Comparison of ENCODE assay signal across 15 cellular contexts in the genomic region with DNA sequence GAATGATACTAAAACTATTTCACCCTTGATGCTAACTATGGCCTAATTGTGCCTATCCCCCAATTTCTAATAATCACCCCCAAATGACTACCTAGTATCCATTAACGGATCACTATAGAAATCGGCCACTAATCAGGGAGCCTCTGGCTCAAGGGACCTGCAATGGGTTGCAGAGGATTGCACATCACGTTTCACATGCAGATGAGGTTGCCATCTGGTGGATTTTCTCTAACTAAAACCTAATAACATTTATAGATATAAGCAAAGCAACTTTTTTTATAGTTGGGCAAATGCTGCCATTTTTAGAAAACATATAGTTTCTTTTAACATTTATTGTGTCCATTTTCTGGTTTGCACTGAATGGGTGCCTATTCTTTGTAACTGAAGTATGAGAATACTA. TPM values are rescaled to one million over a fixed set of nuclear protein-coding genes. Genes with fewer than 3 reads are reported as not detected.
DNase-seq lines count a peak whose midpoint lies in the region; ATAC-seq, FAIRE-seq and TF ChIP-seq lines count a peak whose summit lies in the region.
"Had no signal": no experiment of that assay in that cellular context is flagged by ENCODE, and none has a peak within 500 bp of the region (broad histone marks: within the 10 kb centered on the region; RNA-seq: fewer than 3 reads in every experiment).

No MANE protein-coding gene starts in this region.

- peak; percentile 71 for TF ChIP-seq RAD21 in SK-N-SH (IDR thresholded peaks at IDR 0.05; ENCODE audit: low read length)

- H3K9me2 ChIP-seq in SK-N-SH: no peaks in the 10 kb centered on the region

- H3K9me3 ChIP-seq in SK-N-SH (no peaks in the 10 kb centered on the region), pancreas (no peaks in the 10 kb centered on the region)
- H3K9me3 ChIP-seq: transverse colon had no signal

- POLR2A ChIA-PET in SK-N-SH (lab: Yijun Ruan, JAX): no interaction called here
- POLR2A ChIA-PET in naive thymus-derived CD8-positive, alpha-beta T cell (lab: Charles Lee): no interaction called here

- no peaks in the 10 kb centered on the region for H3K27me3 Mint-ChIP-seq in naive thymus-derived CD8-positive, alpha-beta T cell
- H3K27me3 Mint-ChIP-seq: B cell had no signal

- no peaks in the 10 kb centered on the region for H3F3A ChIP-seq in SK-N-SH (replicated peaks; ENCODE audit: insufficient read depth)

- TF ChIP-seq EP300 in SK-N-SH (IDR thresholded peaks at IDR 0.05; ENCODE audit: borderline replicate concordance in 1 of 2, low read depth in 1 of 2, low read length in 1 of 2): no peak

- H3K4me3 Mint-ChIP-seq in naive thymus-derived CD8-positive, alpha-beta T cell: peak overlapping the region in 1 of 10 donors; percentile 25
- H3K4me3 Mint-ChIP-seq: activated T-helper 1 cell treated with anti-CD3 and anti-CD28 coated beads, Interleukin-12 subunit alpha, Interleukin-12 subunit beta, Interleukin-2, Interleukin-4 antibody, amounts not matched to agents 30 ng/mL and 10 ng/mL and 1 ng/mL, durations not matched to agents 14 hours and 24 hours and 36 hours; B cell; natural killer cell treated with Interleukin-12 subunit alpha and Interleukin-12 subunit beta and Interleukin-15 and Interleukin-18, amount 100 ng/mL, for 72 hours had no signal

- intact Hi-C loops in pancreas (cut with DNase I): no loop called here

- DNase-seq in SK-N-SH (peak; percentile 45), OCI-M1 (lab: John Stamatoyannopoulos, UW) (peak; percentile 57), epithelial cell of esophagus (ENCODE audit: low read depth) (peak; percentile 4), NCI-H128 (lab: John Stamatoyannopoulos, UW; ENCODE audit: unreplicated experiment) (no peak), pancreas (no peak), HuH-7.5 (ENCODE audit: low spot score) (no peak)
- DNase-seq in naive thymus-derived CD8-positive, alpha-beta T cell: no peak
- DNase-seq: NCI-H2227 treated with DMSO at 0.1 percent for 48 hours; right cardiac atrium; stimulated activated CD4-positive, alpha-beta T cell treated with anti-CD3 and anti-CD28 coated beads, Interleukin-4, amount 100 ng/mL, for 24 hours; transverse colon had no signal

- H3K36me3 ChIP-seq in SK-N-SH (replicated peaks in 1 of 2; ENCODE audit: control insufficient read depth in 1 of 2, insufficient read depth in 2 of 2, low read length in 1 of 2) (no peaks in the 10 kb centered on the region), pancreas (no peaks in the 10 kb centered on the region)
- H3K36me3 ChIP-seq: transverse colon had no signal

- H3K4me3 ChIP-seq in SK-N-SH (ENCODE audit: low read depth in 2 of 2, low read length in 1 of 2) (no peak overlapping the region), epithelial cell of esophagus (ENCODE audit: low read length) (no peak overlapping the region), pancreas (no peak overlapping the region)
- H3K4me3 ChIP-seq: transverse colon had no signal

- WGBS in SK-N-SH (ENCODE audit: low lambda C conversion rate): 9% methylated on average over 3 of the region's 3 CpGs
- WGBS in pancreas, 2 donors: 36 to 38% methylated on average over 3 of the region's 3 CpGs

- peak overlapping the region in 1 of 10 donors; percentile 67 for H3K27ac Mint-ChIP-seq in naive thymus-derived CD8-positive, alpha-beta T cell
- H3K27ac Mint-ChIP-seq: activated T-helper 1 cell treated with anti-CD3 and anti-CD28 coated beads, Interleukin-12 subunit alpha, Interleukin-12 subunit beta, Interleukin-2, Interleukin-4 antibody, amounts not matched to agents 30 ng/mL and 10 ng/mL and 1 ng/mL, durations not matched to agents 14 hours and 24 hours and 36 hours; B cell; natural killer cell treated with Interleukin-12 subunit alpha and Interleukin-12 subunit beta and Interleukin-15 and Interleukin-18, amount 100 ng/mL, for 72 hours had no signal

- H3K4me2 ChIP-seq in SK-N-SH: no peak overlapping the region

- CTCF ChIA-PET in SK-N-SH (lab: Yijun Ruan, JAX): interaction anchor here (0.6 to 2.0 kb wide), 12 partner anchors 11 to 300 kb away, joined by 3 to 8 read pairs (median 4); a partner anchor contains a TSS

- H3K79me2 ChIP-seq in SK-N-SH (ENCODE audit: insufficient read depth): no peaks in the 10 kb centered on the region

- FAIRE-seq in pancreas (lab: Jason Lieb, UNC): no peak

- H3K27ac ChIP-seq in SK-N-SH (ENCODE audit: low read depth in 2 of 2, low read length in 1 of 2): no peak overlapping the region
- no peak overlapping the region for H3K27ac ChIP-seq in pancreas
- H3K27ac ChIP-seq: transverse colon had no signal

- peaks cover 0 to 8% (median 0%) of the 10 kb centered on the region in 3 donors for H3K36me3 Mint-ChIP-seq in naive thymus-derived CD8-positive, alpha-beta T cell
- H3K36me3 Mint-ChIP-seq: natural killer cell treated with Interleukin-12 subunit alpha and Interleukin-12 subunit beta and Interleukin-15 and Interleukin-18, amount 100 ng/mL, for 72 hours had no signal

- H3K27me3 ChIP-seq in SK-N-SH (ENCODE audit: insufficient read depth): no peaks in the 10 kb centered on the region; the same call in 1 of the 2 replicates
- peaks cover 0 to 11% (median 0%) of the 10 kb centered on the region in 4 donors for H3K27me3 ChIP-seq in pancreas
- H3K27me3 ChIP-seq: transverse colon had no signal

- H4K20me1 ChIP-seq in SK-N-SH (ENCODE audit: insufficient read depth): no peaks in the 10 kb centered on the region

- no peaks in the 10 kb centered on the region for H3K4me1 Mint-ChIP-seq in naive thymus-derived CD8-positive, alpha-beta T cell
- H3K4me1 Mint-ChIP-seq: B cell had no signal

- ATAC-seq in SK-N-SH treated with all-trans-retinoic acid at 6 μM for 48 hours: no peak
- no peak for ATAC-seq in naive thymus-derived CD8-positive, alpha-beta T cell
- ATAC-seq in pancreas: no peak
- ATAC-seq: natural killer cell treated with Interleukin-12 subunit alpha and Interleukin-12 subunit beta and Interleukin-15 and Interleukin-18, amount 100 ng/mL, for 72 hours; right cardiac atrium had no signal

- peaks cover 0 to 12% (median 0%) of the 10 kb centered on the region in 9 donors for H3K9me3 Mint-ChIP-seq in naive thymus-derived CD8-positive, alpha-beta T cell
- H3K9me3 Mint-ChIP-seq: activated T-helper 1 cell treated with anti-CD3 and anti-CD28 coated beads, Interleukin-12 subunit alpha, Interleukin-12 subunit beta, Interleukin-2, Interleukin-4 antibody, amounts not matched to agents 30 ng/mL and 10 ng/mL and 1 ng/mL, durations not matched to agents 14 hours and 24 hours and 36 hours; natural killer cell treated with Interleukin-12 subunit alpha and Interleukin-12 subunit beta and Interleukin-15 and Interleukin-18, amount 100 ng/mL, for 72 hours had no signal

- no peaks in the 10 kb centered on the region for H3K4me1 ChIP-seq in SK-N-SH (ENCODE audit: control insufficient read depth in 1 of 2, insufficient read depth in 2 of 2, low read depth in 1 of 2, low read length in 1 of 2)
- no peaks in the 10 kb centered on the region for H3K4me1 ChIP-seq in pancreas
- H3K4me1 ChIP-seq: transverse colon had no signal

- H3K9ac ChIP-seq in SK-N-SH: no peak overlapping the region

- no peak overlapping the region for H2AFZ ChIP-seq in SK-N-SH (ENCODE audit: low read depth)

- TF ChIP-seq CTCF in SK-N-SH (IDR thresholded peaks at IDR 0.05) (no peak; the same call in 1 of the 2 replicates), epithelial cell of esophagus (IDR thresholded peaks at IDR 0.05; ENCODE audit: insufficient read depth, low read depth, low read length, missing control alignments) (peak; percentile 17), pancreas (IDR thresholded peaks at IDR 0.05) (no peak)

TF ChIP-seq in SK-N-SH, 30 proteins besides CTCF, POLR2A, EP300 and RAD21 (continues in another document):
- TF ChIP-seq TAF1 (IDR thresholded peaks at IDR 0.05; ENCODE audit: borderline replicate concordance, low read depth, low read length): no peak
- no peak for TF ChIP-seq MXI1 (IDR thresholded peaks at IDR 0.05; ENCODE audit: low read depth, low read length)
- TF ChIP-seq MEF2A (IDR thresholded peaks at IDR 0.05; ENCODE audit: borderline replicate concordance, low read depth): no peak
- TF ChIP-seq, protein P1, sequence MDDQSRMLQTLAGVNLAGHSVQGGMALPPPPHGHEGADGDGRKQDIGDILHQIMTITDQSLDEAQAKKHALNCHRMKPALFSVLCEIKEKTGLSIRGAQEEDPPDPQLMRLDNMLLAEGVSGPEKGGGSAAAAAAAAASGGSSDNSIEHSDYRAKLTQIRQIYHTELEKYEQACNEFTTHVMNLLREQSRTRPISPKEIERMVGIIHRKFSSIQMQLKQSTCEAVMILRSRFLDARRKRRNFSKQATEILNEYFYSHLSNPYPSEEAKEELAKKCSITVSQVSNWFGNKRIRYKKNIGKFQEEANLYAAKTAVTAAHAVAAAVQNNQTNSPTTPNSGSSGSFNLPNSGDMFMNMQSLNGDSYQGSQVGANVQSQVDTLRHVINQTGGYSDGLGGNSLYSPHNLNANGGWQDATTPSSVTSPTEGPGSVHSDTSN (IDR thresholded peaks at IDR 0.05): no peak
- TF ChIP-seq NFIC (IDR thresholded peaks at IDR 0.05; ENCODE audit: borderline replicate concordance): no peak
- peak; percentile 30; the same call in 1 of the 2 replicates for TF ChIP-seq SMC3 (IDR thresholded peaks at IDR 0.05; ENCODE audit: low read depth, low read length)

RNA-seq across cellular contexts. Expression of a gene that starts 28.3 kb away (rescaled TPM):
- polyA plus RNA-seq in SK-N-SH (2012; rRNA removed) (76.7 and 89.7 TPM in 2 replicates), pancreas (10 to 100 TPM; 17.9 to 31.0 TPM)
- 73.0 and 102 TPM in 2 replicates for polyA plus RNA-seq in SK-N-SH (2012; cell fraction: cytosol; rRNA removed)
- polyA plus RNA-seq in SK-N-SH (2012; cell fraction: nucleus; rRNA removed): 268 and 303 TPM in 2 replicates
- total RNA-seq in naive thymus-derived CD8-positive, alpha-beta T cell: 100 to 1,000 TPM in 1 of 2 experiments, 10 to 100 TPM in 1; 94.6 to 110 TPM
- polyA plus RNA-seq in naive thymus-derived CD8-positive, alpha-beta T cell: 10 to 100 TPM; 40.6 to 51.4 (median 49.5) TPM
- total RNA-seq in pancreas: 10 to 100 TPM; 13.4 to 27.8 (median 18.4) TPM

Comparison
In these comparisons a context has a peak if more than half of its experiments do, and no peak if none do; other contexts are left out.
1. DNase-seq: peak in SK-N-SH (single experiment), OCI-M1 (single experiment) and epithelial cell of esophagus (single experiment); none in NCI-H128 (single experiment), naive thymus-derived CD8-positive, alpha-beta T cell (0 of 10), pancreas (0 of 6) and HuH-7.5 (single experiment).